ENCODE assay signal across 1 cellular context in the genomic region with DNA sequence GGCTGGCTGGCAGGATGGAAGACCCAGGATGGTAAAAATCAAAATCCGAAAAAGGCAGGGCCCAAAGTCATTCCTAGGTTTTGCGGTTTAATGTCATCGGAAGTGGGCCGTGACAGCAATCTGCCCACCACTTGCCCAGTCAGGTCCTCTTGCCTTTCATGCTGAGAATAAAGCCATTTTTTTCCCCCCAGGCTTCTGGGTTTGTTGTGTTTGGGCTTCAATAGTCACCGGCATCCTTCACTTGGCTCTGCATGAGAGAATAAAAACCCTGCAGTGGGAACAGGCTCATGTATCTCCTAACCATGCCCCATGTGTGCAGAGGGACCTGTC.
TF ChIP-seq lines count a peak whose summit lies in the region.

No MANE protein-coding gene starts in this region.

TF ChIP-seq in SK-N-SH, 30 proteins besides CTCF, POLR2A, EP300 and RAD21 (continued from another document):
- TF ChIP-seq, protein P1, sequence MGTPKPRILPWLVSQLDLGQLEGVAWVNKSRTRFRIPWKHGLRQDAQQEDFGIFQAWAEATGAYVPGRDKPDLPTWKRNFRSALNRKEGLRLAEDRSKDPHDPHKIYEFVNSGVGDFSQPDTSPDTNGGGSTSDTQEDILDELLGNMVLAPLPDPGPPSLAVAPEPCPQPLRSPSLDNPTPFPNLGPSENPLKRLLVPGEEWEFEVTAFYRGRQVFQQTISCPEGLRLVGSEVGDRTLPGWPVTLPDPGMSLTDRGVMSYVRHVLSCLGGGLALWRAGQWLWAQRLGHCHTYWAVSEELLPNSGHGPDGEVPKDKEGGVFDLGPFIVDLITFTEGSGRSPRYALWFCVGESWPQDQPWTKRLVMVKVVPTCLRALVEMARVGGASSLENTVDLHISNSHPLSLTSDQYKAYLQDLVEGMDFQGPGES (IDR thresholded peaks at IDR 0.05; ENCODE audit: low read depth, low read length) = no peak
- TF ChIP-seq, protein P2, sequence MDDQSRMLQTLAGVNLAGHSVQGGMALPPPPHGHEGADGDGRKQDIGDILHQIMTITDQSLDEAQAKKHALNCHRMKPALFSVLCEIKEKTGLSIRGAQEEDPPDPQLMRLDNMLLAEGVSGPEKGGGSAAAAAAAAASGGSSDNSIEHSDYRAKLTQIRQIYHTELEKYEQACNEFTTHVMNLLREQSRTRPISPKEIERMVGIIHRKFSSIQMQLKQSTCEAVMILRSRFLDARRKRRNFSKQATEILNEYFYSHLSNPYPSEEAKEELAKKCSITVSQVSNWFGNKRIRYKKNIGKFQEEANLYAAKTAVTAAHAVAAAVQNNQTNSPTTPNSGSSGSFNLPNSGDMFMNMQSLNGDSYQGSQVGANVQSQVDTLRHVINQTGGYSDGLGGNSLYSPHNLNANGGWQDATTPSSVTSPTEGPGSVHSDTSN (IDR thresholded peaks at IDR 0.05) = no peak
- TF ChIP-seq TCF12 (IDR thresholded peaks at IDR 0.05) = no peak
- TF ChIP-seq NRF1 (IDR thresholded peaks at IDR 0.05; ENCODE audit: low read depth, low read length) = no peak
- TF ChIP-seq REST (IDR thresholded peaks at IDR 0.05; ENCODE audit: low read depth, low read length) = no peak
- no peak for TF ChIP-seq TEAD4 (IDR thresholded peaks at IDR 0.05; ENCODE audit: borderline replicate concordance, insufficient read depth)
- TF ChIP-seq FOXJ3 (CRISPR knock-in tag; IDR thresholded peaks at IDR 0.05) = no peak
- TF ChIP-seq, protein P3, sequence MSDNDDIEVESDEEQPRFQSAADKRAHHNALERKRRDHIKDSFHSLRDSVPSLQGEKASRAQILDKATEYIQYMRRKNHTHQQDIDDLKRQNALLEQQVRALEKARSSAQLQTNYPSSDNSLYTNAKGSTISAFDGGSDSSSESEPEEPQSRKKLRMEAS (IDR thresholded peaks at IDR 0.05; ENCODE audit: low read depth) = no peak
- no peak for TF ChIP-seq JUND (IDR thresholded peaks at IDR 0.05)
